ENCODE assay signal across 8 cellular contexts in the genomic region with DNA sequence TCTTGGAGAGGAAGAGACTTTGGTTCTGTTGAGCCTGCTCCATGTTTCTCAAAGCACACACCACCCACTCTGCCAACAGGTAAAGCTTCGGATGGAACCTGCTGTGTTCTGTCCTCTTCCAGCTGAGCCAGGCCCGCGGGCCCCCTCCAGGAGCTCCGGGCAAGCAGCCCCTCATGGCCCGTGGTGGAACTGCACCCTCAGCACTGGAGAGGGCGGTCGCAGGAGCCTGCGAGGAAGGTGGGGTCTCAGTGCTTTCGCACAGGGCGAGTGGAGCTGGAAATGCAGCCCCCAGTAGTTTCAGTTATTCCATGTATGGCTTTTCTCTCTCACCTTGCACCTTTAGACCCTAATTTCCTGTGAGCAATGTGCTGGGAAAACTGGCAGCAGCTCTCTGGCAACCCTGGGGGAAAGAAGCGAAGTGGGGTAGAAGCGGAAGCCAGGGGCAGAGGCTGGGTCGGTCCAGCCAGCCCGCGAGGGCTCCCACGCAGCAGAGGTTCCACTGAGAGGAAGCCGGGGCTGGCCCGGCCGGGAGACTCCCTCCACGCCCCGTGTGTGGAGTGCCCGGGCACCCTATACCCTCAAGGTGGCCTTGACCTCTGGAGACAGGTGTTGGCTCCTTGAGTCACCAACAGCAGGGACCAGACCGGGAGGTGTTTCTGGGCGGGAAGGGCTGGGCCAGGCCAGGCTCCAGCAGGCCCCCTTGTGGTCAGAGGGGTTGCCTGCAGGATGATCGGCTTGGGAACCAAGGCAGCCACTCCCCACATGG.
DNase-seq lines count a peak whose midpoint lies in the region; ATAC-seq and TF ChIP-seq lines count a peak whose summit lies in the region.

No MANE protein-coding gene starts in this region.

- H3K4me3 Mint-ChIP-seq in CD4-positive, alpha-beta T cell, result peak overlapping the region; percentile 81

- no peak overlapping the region for H3K27ac Mint-ChIP-seq in CD4-positive, alpha-beta T cell

- H3K9me3 ChIP-seq in CD4-positive, alpha-beta T cell (ENCODE audit: control insufficient read depth, low read length), result no peaks in the 10 kb centered on the region

- peak; percentile 39 to 70 (median 55) for DNase-seq in CD4-positive, alpha-beta T cell
- DNase-seq in RKO (ENCODE audit: low spot score) (peak; percentile 11), activated gamma-delta T cell (lab: John Stamatoyannopoulos, UW) (peak; percentile 14), left cardiac atrium (peak; percentile 47), retina (peak; percentile 91), T1000 (lab: John Stamatoyannopoulos, UW) (no peak)

- peaks cover 35% of the 10 kb centered on the region for H3K27me3 Mint-ChIP-seq in CD4-positive, alpha-beta T cell

- H3K27me3 ChIP-seq in CD4-positive, alpha-beta T cell (ENCODE audit: control insufficient read depth, insufficient read depth, low read length), result no peaks in the 10 kb centered on the region

- CTCF ChIA-PET in CD4-positive, alpha-beta T cell (lab: Charles Lee), result interaction anchor here (1.1 kb wide), 1 partner anchor 16 kb away, joined by 3 read pairs; no protein-coding TSS in a partner anchor

- ATAC-seq in CD4-positive, alpha-beta T cell (ENCODE audit: poor library complexity), result peak; percentile 94
- ATAC-seq in GM19452 (IDR thresholded peaks at IDR 0.05; ENCODE audit: unreplicated experiment) (peak; percentile 82), HG03469 (IDR thresholded peaks at IDR 0.05; ENCODE audit: unreplicated experiment) (peak; percentile 66), left cardiac atrium (peak; percentile 82 to 93)

- H3K27ac ChIP-seq in CD4-positive, alpha-beta T cell (ENCODE audit: low read depth, low read length), result no peak overlapping the region

- POLR2A ChIA-PET in CD4-positive, alpha-beta T cell (lab: Charles Lee), result interaction anchor here (0.6 kb wide), 1 partner anchor 53 kb away, joined by 3 read pairs; no protein-coding TSS in a partner anchor

- no peaks in the 10 kb centered on the region for H3K9me3 Mint-ChIP-seq in CD4-positive, alpha-beta T cell

- H3K36me3 Mint-ChIP-seq in CD4-positive, alpha-beta T cell (ENCODE audit: low read depth), result no peaks in the 10 kb centered on the region

- TF ChIP-seq CTCF in CD4-positive, alpha-beta T cell (IDR thresholded peaks at IDR 0.05), result peak; percentile 59

- peaks cover 8% of the 10 kb centered on the region for H3K4me1 Mint-ChIP-seq in CD4-positive, alpha-beta T cell (ENCODE audit: low read depth)

- intact Hi-C loops in CD4-positive, alpha-beta T cell (cut with DNase I, micrococcal nuclease), result loop anchor here (1.0 to 5.0 kb wide), 6 partner anchors 53 to 579 kb away; no protein-coding TSS in a partner anchor
- intact Hi-C loops in left cardiac atrium (cut with DNase I), result no loop called here

Comparison
In these comparisons a context has a peak if more than half of its experiments do, and no peak if none do; other contexts are left out.
1. intact Hi-C loops: an anchor here in CD4-positive, alpha-beta T cell (1.0 to 5.0 kb wide); none called in left cardiac atrium.